8 cellular contexts compared by ENCODE assay signal in the genomic region with DNA sequence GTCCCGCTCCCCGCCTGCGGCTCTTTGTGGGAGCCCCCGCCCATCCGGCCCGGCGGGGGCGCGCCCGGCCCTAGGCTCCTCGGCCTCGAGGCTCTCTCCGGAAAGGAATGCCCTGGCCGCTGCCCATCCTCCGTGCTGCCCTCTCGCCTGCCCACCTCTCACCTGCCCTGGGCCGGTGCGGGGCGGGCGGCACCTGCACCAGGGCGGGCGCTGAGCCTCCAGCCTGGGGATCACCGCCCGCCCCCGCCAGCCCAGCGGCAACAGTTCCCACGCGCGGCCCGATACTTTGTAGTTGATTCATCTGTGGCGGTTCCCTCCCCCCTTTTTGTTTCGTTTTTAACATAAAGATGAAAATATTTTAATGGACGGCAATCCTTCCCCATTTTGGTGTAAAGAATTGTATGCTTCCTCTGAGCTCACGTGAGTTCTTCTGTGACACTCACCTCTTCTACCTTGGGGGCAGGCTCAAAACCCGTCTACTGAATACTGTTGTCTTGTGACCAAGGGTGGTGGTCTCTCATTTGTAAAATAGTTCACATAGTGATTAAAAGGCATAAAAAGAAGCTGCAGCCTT. TPM values are rescaled to one million over a fixed set of nuclear protein-coding genes. Genes with fewer than 3 reads are reported as not detected.
A peak's percentile ranks its signal among the peaks of the same experiment; 100 is the strongest.
DNase-seq lines count a peak whose midpoint lies in the region; ATAC-seq lines count a peak whose summit lies in the region.

No MANE protein-coding gene starts in this region.

- peak; percentile 9 to 10 for ATAC-seq in naive B cell (ENCODE audit: low read depth in 2 of 2)
- ATAC-seq in HG03025 (IDR thresholded peaks at IDR 0.05; ENCODE audit: low FRiP score, unreplicated experiment): no peak
- no peak for ATAC-seq in GM19351 (IDR thresholded peaks at IDR 0.05; ENCODE audit: unreplicated experiment)

- no peaks in the 10 kb centered on the region for H3K27me3 ChIP-seq in CD4-positive, alpha-beta memory T cell (ENCODE audit: insufficient read depth, low read length)

- peak overlapping the region; percentile 74 to 93 for H3K4me3 ChIP-seq in CD4-positive, alpha-beta memory T cell (ENCODE audit: low read length in 2 of 2)

- no peaks in the 10 kb centered on the region for H3K9me3 ChIP-seq in CD4-positive, alpha-beta memory T cell (ENCODE audit: control insufficient read depth in 1 of 2, low read length in 2 of 2)
- no peaks in the 10 kb centered on the region for H3K9me3 ChIP-seq in KOPT-K1 (ENCODE audit: insufficient read depth, low read length, poor library complexity, severe bottlenecking)

- no peaks in the 10 kb centered on the region for H3K27me3 Mint-ChIP-seq in CD4-positive, alpha-beta memory T cell
- no peaks in the 10 kb centered on the region for H3K27me3 Mint-ChIP-seq in naive B cell

- CTCF ChIA-PET in CD4-positive, alpha-beta memory T cell (lab: Charles Lee; ENCODE audit: partially characterized antibody): interaction anchor here (0.6 to 5.2 kb wide), 15 partner anchors 14 to 159 kb away, joined by 3 to 18 read pairs (median 5); no protein-coding TSS in a partner anchor

- peak; percentile 77 to 90 (median 80) for DNase-seq in CD4-positive, alpha-beta memory T cell
- peak; percentile 83 to 87 for DNase-seq in activated CD4-positive, alpha-beta T cell treated with anti-CD3 and anti-CD28 coated beads, Interleukin-2, amount 50 U/mL, for 48 hours
- DNase-seq in ecto neural progenitor cell (ENCODE audit: low spot score) (peak; percentile 64), naive B cell (peak; percentile 83), substantia nigra (lab: John Stamatoyannopoulos, UW) (peak in 5 of 49 donors; percentile 64 to 74 (median 69))

- peaks cover 66% of the 10 kb centered on the region for H3K4me1 ChIP-seq in CD4-positive, alpha-beta memory T cell (ENCODE audit: insufficient read depth, low read length)

- H3K27ac Mint-ChIP-seq in CD4-positive, alpha-beta memory T cell: peak overlapping the region; percentile 93 to 99 (median 96)
- peak overlapping the region; percentile 96 to 100 (median 100) for H3K27ac Mint-ChIP-seq in naive B cell

- intact Hi-C loops in CD4-positive, alpha-beta memory T cell (cut with micrococcal nuclease): loop anchor here (1.0 to 10.0 kb wide), 3 partner anchors 33 to 334 kb away; a partner anchor contains a TSS

- H3K4me3 Mint-ChIP-seq in CD4-positive, alpha-beta memory T cell: peak overlapping the region; percentile 91 to 97 (median 94)
- H3K4me3 Mint-ChIP-seq in naive B cell: peak overlapping the region; percentile 91 to 97 (median 95)

- H3K27ac ChIP-seq in CD4-positive, alpha-beta memory T cell (ENCODE audit: low read depth, low read length): peak overlapping the region; percentile 96
- peak overlapping the region; percentile 81 for H3K27ac ChIP-seq in KOPT-K1 (ENCODE audit: low read depth, low read length, poor library complexity, severe bottlenecking)
- H3K27ac ChIP-seq in substantia nigra (ENCODE audit: low read depth, low read length, poor library complexity, severe bottlenecking): peak overlapping the region; percentile 92

- H3K4me1 Mint-ChIP-seq in CD4-positive, alpha-beta memory T cell: peaks cover 42 to 67% (median 54%) of the 10 kb centered on the region in 4 donors
- H3K4me1 Mint-ChIP-seq in naive B cell: peaks cover 57 to 70% (median 64%) of the 10 kb centered on the region in 3 donors

- POLR2A ChIA-PET in CD4-positive, alpha-beta memory T cell (lab: Charles Lee; ENCODE audit: partially characterized antibody): interaction anchor here (0.8 to 9.1 kb wide), 13 partner anchors 12 to 160 kb away, joined by 3 to 528 read pairs (median 10); no protein-coding TSS in a partner anchor

- H3K36me3 ChIP-seq in CD4-positive, alpha-beta memory T cell (ENCODE audit: insufficient read depth, low read length): no peaks in the 10 kb centered on the region
- H3K36me3 ChIP-seq in KOPT-K1 (ENCODE audit: insufficient read depth, low read length): peaks cover 12% of the 10 kb centered on the region

- H3K36me3 Mint-ChIP-seq in CD4-positive, alpha-beta memory T cell: peaks cover 13 to 31% of the 10 kb centered on the region in 2 donors
- no peaks in the 10 kb centered on the region for H3K36me3 Mint-ChIP-seq in naive B cell

- peaks cover 0 to 2% (median 0%) of the 10 kb centered on the region in 8 donors for H3K9me3 Mint-ChIP-seq in CD4-positive, alpha-beta memory T cell
- H3K9me3 Mint-ChIP-seq in naive B cell: no peaks in the 10 kb centered on the region

RNA-seq across cellular contexts. Expression of a gene that starts 1.9 kb away (rescaled TPM):
- total RNA-seq in CD4-positive, alpha-beta memory T cell: 100 to 1,000 TPM; 197 to 202 TPM
- polyA plus RNA-seq in CD4-positive, alpha-beta memory T cell: 10 to 100 TPM; 22.0 to 82.2 TPM
- polyA plus RNA-seq in naive B cell (ENCODE audit: low read depth in 6 of 6): 10 to 100 TPM; 16.6 to 58.8 (median 40.0) TPM

Comparison
In these comparisons a context has a peak if more than half of its experiments do, and no peak if none do; other contexts are left out.
1. ATAC-seq: peak in naive B cell (2 of 2); none in HG03025 (single experiment) and GM19351 (single experiment).
2. Peak in every context shown above with its lines, with median percentiles within 50 percentile points of each other: H3K27ac ChIP-seq.